37 cellular contexts compared by ENCODE assay signal in the genomic region with DNA sequence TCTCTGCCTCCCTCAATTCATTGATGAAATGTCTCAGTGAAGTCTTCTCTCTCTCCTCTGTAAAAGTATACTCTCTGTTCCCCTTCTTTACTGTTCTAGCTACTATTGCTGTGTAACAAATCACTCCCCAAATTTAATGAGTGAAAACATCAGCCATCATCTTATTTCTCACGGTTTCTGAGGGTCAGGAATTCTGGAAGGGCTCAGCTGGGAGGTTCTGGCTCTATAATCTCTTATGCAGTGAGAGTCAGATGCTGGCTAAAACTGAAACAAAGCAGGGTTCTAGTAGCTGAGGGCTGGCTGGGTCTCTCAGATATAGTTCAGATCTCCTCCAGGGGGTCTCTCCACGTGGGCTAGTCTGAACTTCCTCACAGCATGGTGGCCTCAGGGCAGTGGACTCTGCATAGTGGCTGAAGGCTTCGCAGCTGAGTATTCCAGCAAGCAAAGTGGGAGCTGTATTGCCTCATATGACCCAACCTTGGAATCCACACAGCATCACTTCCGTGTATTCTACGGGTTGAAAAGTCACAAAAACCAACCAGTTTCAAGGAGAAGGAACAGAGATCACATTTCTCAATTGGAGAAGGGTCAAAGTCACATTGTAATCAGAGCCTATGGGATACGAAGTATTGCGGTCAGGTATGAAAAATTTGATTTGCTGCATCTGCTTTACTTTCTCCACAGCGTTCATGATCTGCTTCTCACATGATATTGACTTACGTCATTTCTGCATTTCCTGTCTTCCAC.
"Had no signal": no experiment of that assay in that cellular context is flagged by ENCODE, and none has a peak within 500 bp of the region (broad histone marks: within the 10 kb centered on the region; RNA-seq: fewer than 3 reads in every experiment).

No MANE protein-coding gene starts in this region.

- H3K4me1 Mint-ChIP-seq: activated CD4-positive, alpha-beta memory T cell treated with anti-CD3 and anti-CD28 coated beads, Interleukin-2, amount 10 ng/mL, durations not matched to agents 7 days and 5 days; activated CD8-positive, alpha-beta memory T cell treated with anti-CD3 and anti-CD28 coated beads, Interleukin-2, amount 10 ng/mL, durations not matched to agents 7 days and 5 days; activated naive CD4-positive, alpha-beta T cell treated with anti-CD3 and anti-CD28 coated beads, Interleukin-2, amount 10 ng/mL, durations not matched to agents 7 days and 5 days; central memory CD8-positive, alpha-beta T cell had no signal

- H3K27me3 ChIP-seq: brain microvascular endothelial cell, cardiac muscle cell had no signal

- H3K4me3 Mint-ChIP-seq: activated CD4-positive, alpha-beta memory T cell treated with anti-CD3 and anti-CD28 coated beads, Interleukin-2, amount 10 ng/mL, durations not matched to agents 7 days and 5 days; activated CD8-positive, alpha-beta memory T cell treated with anti-CD3 and anti-CD28 coated beads, Interleukin-2, amount 10 ng/mL, durations not matched to agents 7 days and 5 days; activated naive CD4-positive, alpha-beta T cell treated with anti-CD3 and anti-CD28 coated beads, Interleukin-2, amount 10 ng/mL, durations not matched to agents 7 days and 5 days; activated naive CD8-positive, alpha-beta T cell; central memory CD8-positive, alpha-beta T cell had no signal

- H3K4me3 ChIP-seq: cardiac muscle cell, PC-9 had no signal

- H3K4me2 ChIP-seq: PC-9 had no signal

- H3K36me3 Mint-ChIP-seq: activated CD8-positive, alpha-beta memory T cell treated with anti-CD3 and anti-CD28 coated beads, Interleukin-2, amount 10 ng/mL, durations not matched to agents 7 days and 5 days; activated naive CD4-positive, alpha-beta T cell treated with anti-CD3 and anti-CD28 coated beads, Interleukin-2, amount 10 ng/mL, durations not matched to agents 7 days and 5 days; activated naive CD8-positive, alpha-beta T cell had no signal

- FAIRE-seq: RCC 7860 had no signal

- DNase-seq: activated CD4-positive, alpha-beta memory T cell treated with anti-CD3 and anti-CD28 coated beads, Interleukin-2, amount 10 ng/mL, durations not matched to agents 7 days and 5 days; activated CD4-positive, alpha-beta T cell treated with anti-CD3 and anti-CD28 coated beads for 1 hour; activated CD4-positive, alpha-beta T cell treated with anti-CD3 and anti-CD28 coated beads for 48 hours; activated CD4-positive, CD25-positive, alpha-beta regulatory T cell; activated CD8-positive, alpha-beta memory T cell treated with anti-CD3 and anti-CD28 coated beads for 24 hours; activated CD8-positive, alpha-beta memory T cell treated with anti-CD3 and anti-CD28 coated beads, Interleukin-2, amount 10 ng/mL, durations not matched to agents 7 days and 5 days; activated CD8-positive, alpha-beta memory T cell treated with anti-CD3 and anti-CD28 coated beads, Interleukin-2, amount 50 U/mL, for 48 hours; activated effector memory CD4-positive, alpha-beta T cell treated with Interleukin-2 at 50 U/mL for 16 hours; activated naive CD4-positive, alpha-beta T cell treated with anti-CD3 and anti-CD28 coated beads, Interleukin-2, amount 10 ng/mL, durations not matched to agents 7 days and 5 days; activated T-cell treated with anti-CD3 and anti-CD28 coated beads, Interleukin-2, amount 50 U/mL, for 48 hours; amniotic stem cell; aorta; brain microvascular endothelial cell; Karpas-422; KBM-7; NCI-H1105; NCI-H1417 treated with DMSO at 0.1 percent for 48 hours; NCI-H187 treated with DMSO at 0.1 percent for 48 hours; NCI-H2081 treated with DMSO at 0.1 percent for 48 hours; NCI-H226; NCI-H446 treated with DMSO at 0.1 percent for 48 hours; NCI-H524; NCI-H69; NCI-H82; PC-9; SIG-M5; SW 1271; T-helper 1 cell; T-helper 2 cell; T-helper 9 cell; WERI-Rb-1 had no signal

- H3K36me3 ChIP-seq: brain microvascular endothelial cell, cardiac muscle cell, WERI-Rb-1 had no signal

- H3K9me3 Mint-ChIP-seq: activated CD4-positive, alpha-beta memory T cell treated with anti-CD3 and anti-CD28 coated beads, Interleukin-2, amount 10 ng/mL, durations not matched to agents 7 days and 5 days; activated naive CD4-positive, alpha-beta T cell treated with anti-CD3 and anti-CD28 coated beads, Interleukin-2, amount 10 ng/mL, durations not matched to agents 7 days and 5 days; central memory CD8-positive, alpha-beta T cell had no signal

- ATAC-seq: activated CD8-positive, alpha-beta memory T cell treated with anti-CD3 and anti-CD28 coated beads, Interleukin-2, amount 10 ng/mL, durations not matched to agents 7 days and 5 days; Right ventricle myocardium inferior had no signal

- H2AFZ ChIP-seq: PC-9 had no signal

- H3K27ac ChIP-seq: brain microvascular endothelial cell, cardiac muscle cell, PC-9, RWPE1, WERI-Rb-1 had no signal

- H3K27ac Mint-ChIP-seq: activated CD4-positive, alpha-beta memory T cell treated with anti-CD3 and anti-CD28 coated beads, Interleukin-2, amount 10 ng/mL, durations not matched to agents 7 days and 5 days; activated CD8-positive, alpha-beta memory T cell treated with anti-CD3 and anti-CD28 coated beads, Interleukin-2, amount 10 ng/mL, durations not matched to agents 7 days and 5 days; activated naive CD4-positive, alpha-beta T cell treated with anti-CD3 and anti-CD28 coated beads, Interleukin-2, amount 10 ng/mL, durations not matched to agents 7 days and 5 days; activated naive CD8-positive, alpha-beta T cell had no signal
